1 cellular context compared by ENCODE assay signal in genomic region chr13:31199849-31200635, GRCh38.
TF ChIP-seq lines count a peak whose summit lies in the region.

Gene B3GLCT (plus strand): TSS chr13:31199975. CDS start chr13:31200085, 110 bp downstream.

TF ChIP-seq in H1, 55 proteins besides CTCF, POLR2A, EP300 and RAD21:
- no peak for TF ChIP-seq EZH2 (IDR thresholded peaks at IDR 0.05; ENCODE audit: low read depth, low read length, severe bottlenecking)
- peak; percentile 83 for TF ChIP-seq TAF7 (optimal IDR thresholded peaks at IDR 0.05; ENCODE audit: borderline replicate concordance, low read depth, low read length)
- no peak for TF ChIP-seq GTF2F1 (IDR thresholded peaks at IDR 0.05; ENCODE audit: borderline replicate concordance, low read depth, low read length)
- TF ChIP-seq SIX5 (IDR thresholded peaks at IDR 0.05; ENCODE audit: low read depth, low read length) = no peak
- TF ChIP-seq KDM4A (IDR thresholded peaks at IDR 0.05; ENCODE audit: low read depth, low read length, severe bottlenecking) = peak; percentile 87
- peak in 1 of 2 experiments; percentile 51; a peak in 1 of 4 replicates for TF ChIP-seq SIN3A (conservative IDR thresholded peaks at IDR 0.05 in 1 of 2, IDR thresholded peaks at IDR 0.05 in 1 of 2; ENCODE audit: low read depth in 1 of 2, low read length in 2 of 2)
- 0 out of 2 replicates have a peak, but pooled peaks have one; percentile 50 for TF ChIP-seq RBBP5 (IDR thresholded peaks at IDR 0.05; ENCODE audit: borderline replicate concordance, low read depth, low read length)
- peak; percentile 81; the same call in 1 of the 2 replicates for TF ChIP-seq YY1 (IDR thresholded peaks at IDR 0.05; ENCODE audit: low read depth, low read length)
- TF ChIP-seq SP4 (IDR thresholded peaks at IDR 0.05; ENCODE audit: low read length) = no peak
- TF ChIP-seq PHF8 (conservative IDR thresholded peaks at IDR 0.05; ENCODE audit: low read depth, low read length) = peak; percentile 80
- TF ChIP-seq, protein P1, sequence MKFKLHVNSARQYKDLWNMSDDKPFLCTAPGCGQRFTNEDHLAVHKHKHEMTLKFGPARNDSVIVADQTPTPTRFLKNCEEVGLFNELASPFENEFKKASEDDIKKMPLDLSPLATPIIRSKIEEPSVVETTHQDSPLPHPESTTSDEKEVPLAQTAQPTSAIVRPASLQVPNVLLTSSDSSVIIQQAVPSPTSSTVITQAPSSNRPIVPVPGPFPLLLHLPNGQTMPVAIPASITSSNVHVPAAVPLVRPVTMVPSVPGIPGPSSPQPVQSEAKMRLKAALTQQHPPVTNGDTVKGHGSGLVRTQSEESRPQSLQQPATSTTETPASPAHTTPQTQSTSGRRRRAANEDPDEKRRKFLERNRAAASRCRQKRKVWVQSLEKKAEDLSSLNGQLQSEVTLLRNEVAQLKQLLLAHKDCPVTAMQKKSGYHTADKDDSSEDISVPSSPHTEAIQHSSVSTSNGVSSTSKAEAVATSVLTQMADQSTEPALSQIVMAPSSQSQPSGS (IDR thresholded peaks at IDR 0.05; ENCODE audit: low read length) = no peak
- no peak for TF ChIP-seq BRCA1 (IDR thresholded peaks at IDR 0.05; ENCODE audit: low read depth, low read length)
- TF ChIP-seq SUZ12 (IDR thresholded peaks at IDR 0.05; ENCODE audit: low read length) = no peak
- no peak for TF ChIP-seq SRF (IDR thresholded peaks at IDR 0.05; ENCODE audit: low read depth, low read length)
- no peak; the same call in 1 of the 2 replicates for TF ChIP-seq CHD2 (IDR thresholded peaks at IDR 0.05; ENCODE audit: low read length)
- no peak for TF ChIP-seq E2F6 (IDR thresholded peaks at IDR 0.05)
- TF ChIP-seq POLR2AphosphoS5 (IDR thresholded peaks at IDR 0.05; ENCODE audit: low read depth, low read length) = 0 out of 2 replicates have a peak, but pooled peaks have one; percentile 57
- TF ChIP-seq TBP (IDR thresholded peaks at IDR 0.05; ENCODE audit: low read depth, low read length) = peak; percentile 73; the same call in 1 of the 2 replicates
- no peak for TF ChIP-seq ZNF274 (IDR thresholded peaks at IDR 0.05; ENCODE audit: borderline replicate concordance, extremely low read depth, low read length)
- no peak for TF ChIP-seq BCL11A (IDR thresholded peaks at IDR 0.05; ENCODE audit: low read depth in 2 of 2, low read length in 2 of 2)
- TF ChIP-seq CBX5 (IDR thresholded peaks at IDR 0.05; ENCODE audit: low read depth, low read length) = no peak
- TF ChIP-seq, protein P2, sequence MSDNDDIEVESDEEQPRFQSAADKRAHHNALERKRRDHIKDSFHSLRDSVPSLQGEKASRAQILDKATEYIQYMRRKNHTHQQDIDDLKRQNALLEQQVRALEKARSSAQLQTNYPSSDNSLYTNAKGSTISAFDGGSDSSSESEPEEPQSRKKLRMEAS (IDR thresholded peaks at IDR 0.05) = no peak
- peak; percentile 36 for TF ChIP-seq ASH2L (IDR thresholded peaks at IDR 0.05; ENCODE audit: low read length)
- peak; percentile 75; the same call in 1 of the 2 replicates for TF ChIP-seq TAF1 (IDR thresholded peaks at IDR 0.05; ENCODE audit: low read depth, low read length)
- no peak for TF ChIP-seq KDM1A (IDR thresholded peaks at IDR 0.05; ENCODE audit: borderline replicate concordance, low read length)
- no peak for TF ChIP-seq CHD1 (IDR thresholded peaks at IDR 0.05; ENCODE audit: low read depth, low read length)
